ENCODE assay signal across 22 cellular contexts in genomic region chr4:3643518-3644433, GRCh38.
"Had no signal": no experiment of that assay in that cellular context is flagged by ENCODE, and none has a peak within 500 bp of the region (broad histone marks: within the 10 kb centered on the region; RNA-seq: fewer than 3 reads in every experiment).

No MANE protein-coding gene starts in this region.

- H3K4me3 ChIP-seq: SJSA1 had no signal

- H3K36me3 ChIP-seq: SJSA1 had no signal

- H3K27ac ChIP-seq: SJSA1 had no signal

- H3K9me3 ChIP-seq: SJSA1 had no signal

- DNase-seq: activated CD4-positive, alpha-beta T cell treated with anti-CD3 and anti-CD28 coated beads for 4 hours; activated CD8-positive, alpha-beta memory T cell treated with anti-CD3 and anti-CD28 coated beads, Interleukin-2, amount 50 U/mL, for 4 hours; activated CD8-positive, alpha-beta T cell treated with anti-CD3 and anti-CD28 coated beads for 36 hours; activated gamma-delta T cell treated with Interleukin-2 at 50 U/mL for 16 hours; activated naive CD4-positive, alpha-beta T cell treated with anti-CD3 and anti-CD28 coated beads, Interleukin-2, amount 50 U/mL, for 16 hours; activated T-cell treated with anti-CD3 and anti-CD28 coated beads, Interleukin-2, amount 50 U/mL, for 72 hours; caudate nucleus; Kasumi-1; KBM-7; NCI-H1048; NCI-H1417; NCI-H1930; NCI-H2171; NCI-H2227 treated with DMSO at 0.1 percent for 48 hours; NCI-H446 treated with DMSO at 0.1 percent for 48 hours; NCI-H526; NCI-H82; NK-92 treated with Interleukin-12 subunit alpha and Interleukin-12 subunit beta, amount 100 ng/mL, for 24 hours; OCI-M1; RPMI8226; SHP77 had no signal

- H3K27me3 ChIP-seq: SJSA1 had no signal
